In the genomic region with DNA sequence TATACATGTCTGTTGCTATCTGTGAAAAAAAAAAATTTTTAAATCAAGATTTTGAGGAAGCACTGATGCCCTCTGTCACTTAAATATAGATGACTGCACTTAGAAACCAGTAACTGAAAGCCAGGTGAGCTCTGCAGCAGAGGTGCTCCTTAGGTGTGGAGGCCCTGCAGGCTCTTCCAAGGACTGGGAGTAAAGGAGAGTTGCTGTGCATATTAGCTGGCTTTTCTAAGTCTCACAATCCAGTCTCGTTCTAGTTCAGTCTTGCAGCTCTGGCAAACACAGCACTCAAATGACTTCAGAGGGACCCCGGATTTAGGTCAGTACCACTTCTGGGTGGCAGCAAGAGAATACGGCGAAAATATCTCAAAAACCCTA, we compare ENCODE assay signal across 10 cellular contexts.
DNase-seq lines count a peak whose midpoint lies in the region; ATAC-seq and TF ChIP-seq lines count a peak whose summit lies in the region.
"Had no signal": no experiment of that assay in that cellular context is flagged by ENCODE, and none has a peak within 500 bp of the region (broad histone marks: within the 10 kb centered on the region; RNA-seq: fewer than 3 reads in every experiment).

No MANE protein-coding gene starts in this region.

- no peak for DNase-seq in HCT116 (ENCODE audit: low read depth, low spot score)
- no peak for DNase-seq in SK-N-SH
- DNase-seq in endodermal cell, result peak; percentile 69
- DNase-seq in trophoblast cell, result no peak
- DNase-seq in globus pallidus (ENCODE audit: low spot score), result no peak
- DNase-seq in hepatic stellate cell (ENCODE audit: low spot score), result no peak
- DNase-seq: cortex of kidney, NCI-H2081 treated with DMSO at 0.1 percent for 48 hours had no signal

- no peak overlapping the region for H2BK5ac ChIP-seq in trophoblast cell (ENCODE audit: low read depth, low read length, poor library complexity)

- H3K9me3 ChIP-seq in HCT116 (ENCODE audit: control insufficient read depth in 1 of 2, insufficient read depth in 1 of 2, low read depth in 1 of 2, low read length in 2 of 2) (no peaks in the 10 kb centered on the region), SK-N-SH (no peaks in the 10 kb centered on the region), endodermal cell (ENCODE audit: control insufficient read depth, low read length) (no peaks in the 10 kb centered on the region), trophoblast cell (ENCODE audit: insufficient read depth, low read depth, low read length) (no peaks in the 10 kb centered on the region)
- H3K9me3 ChIP-seq: tibial nerve had no signal

- peaks cover 6% of the 10 kb centered on the region for H3K36me3 Mint-ChIP-seq in endodermal cell (ENCODE audit: low read depth)

- H2AFZ ChIP-seq in HCT116 (ENCODE audit: low read depth, low read length, poor library complexity, severe bottlenecking), result no peak overlapping the region
- H2AFZ ChIP-seq in SK-N-SH (ENCODE audit: low read depth), result no peak overlapping the region
- no peak overlapping the region for H2AFZ ChIP-seq in trophoblast cell (ENCODE audit: insufficient read depth, low read length, poor library complexity)

- TF ChIP-seq EP300 in SK-N-SH (IDR thresholded peaks at IDR 0.05; ENCODE audit: borderline replicate concordance in 1 of 2, low read depth in 1 of 2, low read length in 1 of 2), result no peak

- H3K18ac ChIP-seq in trophoblast cell (ENCODE audit: low read length), result no peak overlapping the region

- no peak overlapping the region for H3K23ac ChIP-seq in trophoblast cell (ENCODE audit: low read length)

- H2BK120ac ChIP-seq in trophoblast cell (ENCODE audit: insufficient read depth, low read length, poor library complexity), result no peak overlapping the region

- H4K8ac ChIP-seq in trophoblast cell (ENCODE audit: low read depth, low read length), result no peak overlapping the region

- H3K4ac ChIP-seq in trophoblast cell (ENCODE audit: low read depth, low read length), result no peak overlapping the region

- H3K4me1 Mint-ChIP-seq in endodermal cell, result peaks cover 16% of the 10 kb centered on the region

- TF ChIP-seq RAD21 in HCT116 (IDR thresholded peaks at IDR 0.05; ENCODE audit: low read depth) (no peak), SK-N-SH (IDR thresholded peaks at IDR 0.05; ENCODE audit: low read length) (no peak)

- RAD21 ChIA-PET in HCT116 (lab: Charles Lee; ENCODE audit: low non-redundant PET in 1 of 2, low total read pairs in 2 of 2, uncharacterized antibody in 2 of 2, unreplicated experiment in 2 of 2), result no interaction called here

- H3K4me3 Mint-ChIP-seq in endodermal cell, result no peak overlapping the region

- ATAC-seq in HCT116, result no peak
- no peak for ATAC-seq in GM18870 (IDR thresholded peaks at IDR 0.05; ENCODE audit: unreplicated experiment)

- peak overlapping the region; percentile 60 for H3K4me2 ChIP-seq in HCT116 (ENCODE audit: low read length)
- H3K4me2 ChIP-seq in SK-N-SH, result 0 out of 2 replicates have a peak overlapping the region, but pooled peaks have one; percentile 31
- H3K4me2 ChIP-seq in trophoblast cell (ENCODE audit: low read length), result peak overlapping the region; percentile 43

- H3K27me3 ChIP-seq in HCT116 (ENCODE audit: insufficient read depth, low read length) (no peaks in the 10 kb centered on the region), SK-N-SH (ENCODE audit: insufficient read depth) (no peaks in the 10 kb centered on the region), endodermal cell (ENCODE audit: control insufficient read depth, insufficient read depth, low read length, poor library complexity, severe bottlenecking) (no peaks in the 10 kb centered on the region), trophoblast cell (ENCODE audit: insufficient read depth, low read length) (no peaks in the 10 kb centered on the region)
- H3K27me3 ChIP-seq: tibial nerve had no signal

- CTCF ChIA-PET in HCT116 (lab: Charles Lee) (interaction anchor here (1.2 to 1.9 kb wide), 3 partner anchors 19 to 112 kb away, joined by 5 to 8 read pairs (median 8); no protein-coding TSS in a partner anchor), SK-N-SH (lab: Yijun Ruan, JAX) (interaction anchor here (1.0 to 3.2 kb wide), 5 partner anchors 13 to 259 kb away, joined by 3 to 22 read pairs (median 6); no protein-coding TSS in a partner anchor)

- H3K9ac ChIP-seq in HCT116 (ENCODE audit: low read length), result no peak overlapping the region
- H3K9ac ChIP-seq in SK-N-SH, result no peak overlapping the region
- peak overlapping the region; percentile 43 for H3K9ac ChIP-seq in endodermal cell (ENCODE audit: extremely low read depth, low read length, poor library complexity, severe bottlenecking)
- no peak overlapping the region for H3K9ac ChIP-seq in trophoblast cell (ENCODE audit: low read length)

- POLR2A ChIA-PET in HCT116 (lab: Charles Lee), result interaction anchor here (0.7 to 1.2 kb wide), 4 partner anchors 10 to 260 kb away, joined by 3 to 4 read pairs (median 3); a partner anchor contains a TSS
- POLR2A ChIA-PET in SK-N-SH (lab: Yijun Ruan, JAX), result interaction anchor here (0.7 kb wide), 1 partner anchor 10 kb away, joined by 3 read pairs; no protein-coding TSS in a partner anchor

- H3K79me1 ChIP-seq in trophoblast cell (ENCODE audit: low read length), result no peaks in the 10 kb centered on the region

- no peaks in the 10 kb centered on the region for H3K9me2 ChIP-seq in HCT116 (ENCODE audit: insufficient read depth)
- H3K9me2 ChIP-seq in SK-N-SH, result no peaks in the 10 kb centered on the region

- intact Hi-C loops in HCT116 (cut with micrococcal nuclease), result no loop called here

- peaks cover 7% of the 10 kb centered on the region for H3F3A ChIP-seq in SK-N-SH (replicated peaks; ENCODE audit: insufficient read depth)

- H3K9me3 Mint-ChIP-seq in endodermal cell, result no peaks in the 10 kb centered on the region

- H3K27me3 Mint-ChIP-seq in endodermal cell (ENCODE audit: insufficient read depth), result no peaks in the 10 kb centered on the region

- no peak overlapping the region for H3K27ac ChIP-seq in HCT116 (ENCODE audit: low read depth, low read length)
- H3K27ac ChIP-seq in SK-N-SH (ENCODE audit: low read depth in 2 of 2, low read length in 1 of 2), result peak overlapping the region in 1 of 2 experiments; percentile 53; a peak in 1 of 4 replicates
- peak overlapping the region; percentile 87 for H3K27ac ChIP-seq in endodermal cell (ENCODE audit: low read depth, low read length)
- no peak overlapping the region for H3K27ac ChIP-seq in trophoblast cell (ENCODE audit: low read depth, low read length)

- H3K79me2 ChIP-seq in HCT116 (ENCODE audit: insufficient read depth, low read length), result no peaks in the 10 kb centered on the region
- H3K79me2 ChIP-seq in SK-N-SH (ENCODE audit: insufficient read depth), result peaks cover 21% of the 10 kb centered on the region
- no peaks in the 10 kb centered on the region for H3K79me2 ChIP-seq in trophoblast cell (ENCODE audit: control insufficient read depth, insufficient read depth, low read length, poor library complexity)

- no peaks in the 10 kb centered on the region; a peak in 1 of 4 replicates for H3K36me3 ChIP-seq in HCT116 (ENCODE audit: control insufficient read depth in 1 of 2, insufficient read depth in 2 of 2, low read length in 2 of 2)
- H3K36me3 ChIP-seq in SK-N-SH (replicated peaks in 1 of 2; ENCODE audit: control insufficient read depth in 1 of 2, insufficient read depth in 2 of 2, low read length in 1 of 2), result peaks cover 8 to 14% of the 10 kb centered on the region in 2 experiments
- peaks cover 10% of the 10 kb centered on the region for H3K36me3 ChIP-seq in endodermal cell (ENCODE audit: control insufficient read depth, insufficient read depth, low read length)
- peaks cover 0 to 2% of the 10 kb centered on the region in 2 experiments for H3K36me3 ChIP-seq in trophoblast cell (ENCODE audit: control insufficient read depth in 1 of 2, insufficient read depth in 2 of 2, low read length in 2 of 2)

- TF ChIP-seq POLR2A in HCT116 (IDR thresholded peaks at IDR 0.05; ENCODE audit: borderline replicate concordance, extremely low read depth, insufficient read depth, insufficient read length), result no peak

- WGBS in SK-N-SH (ENCODE audit: low lambda C conversion rate), result 90% methylated on average over 4 of the region's 4 CpGs
- 73 to 84% methylated on average over 4 of the region's 4 CpGs for WGBS in endodermal cell (ENCODE audit: insufficient coverage in 1 of 2, insufficient read length in 1 of 2), 2 experiments
- no CpG with 5 or more reads among the region's 4 CpGs for WGBS in trophoblast cell (ENCODE audit: extremely low coverage, insufficient coverage, insufficient read length)

- peak overlapping the region; percentile 92 for H3K27ac Mint-ChIP-seq in endodermal cell

- H4K12ac ChIP-seq in trophoblast cell (ENCODE audit: low read depth, low read length), result no peak overlapping the region

- BruUV-seq in HCT116 (replicated peaks; lab: Mats Ljungman, UMichigan), result no TSS peak

- H4K20me1 ChIP-seq in HCT116 (ENCODE audit: insufficient read depth) (no peaks in the 10 kb centered on the region), SK-N-SH (ENCODE audit: insufficient read depth) (peaks cover 31% of the 10 kb centered on the region)

- no peak overlapping the region for H3K14ac ChIP-seq in trophoblast cell (ENCODE audit: low read length)

- no peak overlapping the region for H2AK5ac ChIP-seq in trophoblast cell (ENCODE audit: low read length)

- H3K4me1 ChIP-seq in HCT116 (ENCODE audit: control insufficient read depth in 1 of 2, insufficient read depth in 2 of 2, low read length in 2 of 2) (peaks cover 12 to 14% of the 10 kb centered on the region in 2 experiments; a peak in 3 of 4 replicates), SK-N-SH (ENCODE audit: control insufficient read depth in 1 of 2, insufficient read depth in 2 of 2, low read depth in 1 of 2, low read length in 1 of 2) (peaks cover 4 to 36% of the 10 kb centered on the region in 2 experiments; a peak in 3 of 4 replicates), endodermal cell (ENCODE audit: control insufficient read depth, insufficient read depth, low read length) (peaks cover 3% of the 10 kb centered on the region), trophoblast cell (ENCODE audit: control insufficient read depth in 1 of 2, insufficient read depth in 2 of 2, low read length in 2 of 2) (peaks cover 0 to 2% of the 10 kb centered on the region in 2 experiments)

- TF ChIP-seq CTCF in HCT116 (IDR thresholded peaks at IDR 0.05 in 2 of 3, conservative IDR thresholded peaks at IDR 0.05 in 1 of 3; ENCODE audit: borderline replicate concordance in 1 of 3, insufficient read depth in 1 of 3, low read depth in 2 of 3, low read length in 2 of 3), result no peak
- no peak for TF ChIP-seq CTCF in SK-N-SH (IDR thresholded peaks at IDR 0.05)
- no peak for TF ChIP-seq CTCF in endodermal cell (conservative IDR thresholded peaks at IDR 0.05)

- H2BK12ac ChIP-seq in trophoblast cell (ENCODE audit: low read length), result no peak overlapping the region

- H4K91ac ChIP-seq in trophoblast cell (ENCODE audit: low read depth, low read length), result no peak overlapping the region

- H3K4me3 ChIP-seq in HCT116 (replicated peaks in 1 of 2; ENCODE audit: low read depth in 1 of 2, low read length in 2 of 2) (no peak overlapping the region), SK-N-SH (ENCODE audit: low read depth in 2 of 2, low read length in 1 of 2) (no peak overlapping the region), endodermal cell (ENCODE audit: low read length) (no peak overlapping the region), trophoblast cell (ENCODE audit: low read depth, low read length) (no peak overlapping the region)
- H3K4me3 ChIP-seq: tibial nerve had no signal

TF ChIP-seq in HCT116, 20 proteins besides CTCF, POLR2A, EP300 and RAD21 (continues in another document):
- TF ChIP-seq FOSL1 (IDR thresholded peaks at IDR 0.05; ENCODE audit: low read depth), result no peak
